Comparison of ENCODE assay signal across 2 cellular contexts in the genomic region with DNA sequence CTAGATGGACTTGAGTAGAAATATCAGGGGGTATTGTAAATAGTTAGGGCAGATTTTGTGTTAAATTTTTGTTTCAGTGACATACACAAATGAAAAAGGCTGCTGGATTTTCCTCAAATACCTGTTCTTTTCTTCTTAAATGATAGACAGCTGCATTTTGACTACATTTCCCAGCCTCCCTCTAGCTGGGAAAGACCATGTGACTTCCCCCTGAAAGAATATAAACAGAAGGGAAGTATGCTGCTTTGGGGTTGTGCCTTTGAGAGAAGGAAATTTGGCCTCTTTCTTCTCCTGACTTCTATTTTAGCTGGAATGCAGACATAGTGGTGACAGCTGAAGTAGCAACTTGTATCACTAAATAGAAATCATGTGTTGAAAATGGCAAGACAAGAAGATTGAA.
TF ChIP-seq lines count a peak whose summit lies in the region.

No MANE protein-coding gene starts in this region.

TF ChIP-seq in GM23338, 12 proteins besides CTCF, POLR2A, EP300 and RAD21 (continued from another document):
- TF ChIP-seq, protein P1, sequence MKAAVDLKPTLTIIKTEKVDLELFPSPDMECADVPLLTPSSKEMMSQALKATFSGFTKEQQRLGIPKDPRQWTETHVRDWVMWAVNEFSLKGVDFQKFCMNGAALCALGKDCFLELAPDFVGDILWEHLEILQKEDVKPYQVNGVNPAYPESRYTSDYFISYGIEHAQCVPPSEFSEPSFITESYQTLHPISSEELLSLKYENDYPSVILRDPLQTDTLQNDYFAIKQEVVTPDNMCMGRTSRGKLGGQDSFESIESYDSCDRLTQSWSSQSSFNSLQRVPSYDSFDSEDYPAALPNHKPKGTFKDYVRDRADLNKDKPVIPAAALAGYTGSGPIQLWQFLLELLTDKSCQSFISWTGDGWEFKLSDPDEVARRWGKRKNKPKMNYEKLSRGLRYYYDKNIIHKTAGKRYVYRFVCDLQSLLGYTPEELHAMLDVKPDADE (IDR thresholded peaks at IDR 0.05): peak; percentile 37; the same call in 1 of the 2 replicates
TF ChIP-seq in GM23338: peak in this region for 1.

TF ChIP-seq in WTC11, 78 proteins besides CTCF, POLR2A, EP300 and RAD21 (continued from another document):
- no peak for TF ChIP-seq E2F1 (CRISPR knock-in tag; IDR thresholded peaks at IDR 0.05)
- TF ChIP-seq FOXK1 (CRISPR knock-in tag; IDR thresholded peaks at IDR 0.05): no peak
- TF ChIP-seq MXD4 (CRISPR knock-in tag; IDR thresholded peaks at IDR 0.05; ENCODE audit: borderline replicate concordance): no peak
- TF ChIP-seq TEAD4 (CRISPR knock-in tag; IDR thresholded peaks at IDR 0.05): no peak
- TF ChIP-seq CDX4 (CRISPR knock-in tag; IDR thresholded peaks at IDR 0.05; ENCODE audit: borderline replicate concordance): no peak
- TF ChIP-seq SP1 (CRISPR knock-in tag; conservative IDR thresholded peaks at IDR 0.05): no peak
- TF ChIP-seq USF2 (CRISPR knock-in tag; IDR thresholded peaks at IDR 0.05): peak; percentile 83
- TF ChIP-seq, protein P2, sequence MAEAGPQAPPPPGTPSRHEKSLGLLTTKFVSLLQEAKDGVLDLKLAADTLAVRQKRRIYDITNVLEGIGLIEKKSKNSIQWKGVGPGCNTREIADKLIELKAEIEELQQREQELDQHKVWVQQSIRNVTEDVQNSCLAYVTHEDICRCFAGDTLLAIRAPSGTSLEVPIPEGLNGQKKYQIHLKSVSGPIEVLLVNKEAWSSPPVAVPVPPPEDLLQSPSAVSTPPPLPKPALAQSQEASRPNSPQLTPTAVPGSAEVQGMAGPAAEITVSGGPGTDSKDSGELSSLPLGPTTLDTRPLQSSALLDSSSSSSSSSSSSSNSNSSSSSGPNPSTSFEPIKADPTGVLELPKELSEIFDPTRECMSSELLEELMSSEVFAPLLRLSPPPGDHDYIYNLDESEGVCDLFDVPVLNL (CRISPR knock-in tag; IDR thresholded peaks at IDR 0.05; ENCODE audit: borderline replicate concordance, low read depth): no peak
- no peak for TF ChIP-seq EMX1 (CRISPR knock-in tag; IDR thresholded peaks at IDR 0.05)
